In genomic region chr5:140926903-140927573, GRCh38 we compare ENCODE assay signal across 8 cellular contexts. TPM values are rescaled to one million over a fixed set of nuclear protein-coding genes. Genes with fewer than 3 reads are reported as not detected.
DNase-seq lines count a peak whose midpoint lies in the region; ATAC-seq, FAIRE-seq and TF ChIP-seq lines count a peak whose summit lies in the region.

No MANE protein-coding gene starts in this region.

- CTCF ChIA-PET in A549 (lab: Yijun Ruan, JAX), result interaction anchor here (0.6 to 4.3 kb wide), 49 partner anchors 9 to 521 kb away, joined by 3 to 77 read pairs (median 4); partner anchors contain the start of genes PCDHA1, PCDHA11, PCDHA12 and PCDHA13

- 0 out of 3 replicates have a peak, but pooled peaks cover 4% of the 10 kb centered on the region for H3K4me1 ChIP-seq in A549

- DNase-seq in A549 (ENCODE audit: low read depth in 1 of 2, low spot score in 1 of 2) (peak in 1 of 2 experiments; percentile 2), HS-5 (ENCODE audit: low read depth) (peak; percentile 28), ecto neural progenitor cell (ENCODE audit: low spot score) (peak; percentile 60), mucosa of gallbladder (ENCODE audit: low spot score) (peak; percentile 20), erythroblast (lab: John Stamatoyannopoulos, UW) (no peak)
- no peak for DNase-seq in activated effector memory CD4-positive, alpha-beta T cell treated with anti-CD3 and anti-CD28 coated beads, Interleukin-2, amount 50 U/mL, for 16 hours

- no peak for TF ChIP-seq RAD21 in A549 (conservative IDR thresholded peaks at IDR 0.05 in 1 of 2, IDR thresholded peaks at IDR 0.05 in 1 of 2)

- no peak for TF ChIP-seq EP300 in A549 (IDR thresholded peaks at IDR 0.05)

- H3K27ac ChIP-seq in A549, result peak overlapping the region; percentile 54 to 80

- FAIRE-seq in A549 (lab: Jason Lieb, UNC), result no peak

- TF ChIP-seq CTCF in A549 (IDR thresholded peaks at IDR 0.05), result no peak

- ATAC-seq in A549 (no peak), HG02973 (IDR thresholded peaks at IDR 0.05; ENCODE audit: unreplicated experiment) (no peak), GM18505 (IDR thresholded peaks at IDR 0.05; ENCODE audit: unreplicated experiment) (no peak)

- TF ChIP-seq POLR2A in A549 (IDR thresholded peaks at IDR 0.05; ENCODE audit: low read length), result no peak
- TF ChIP-seq POLR2A in erythroblast (IDR thresholded peaks at IDR 0.05; ENCODE audit: low read length), result no peak
- TF ChIP-seq POLR2A in GM18505 (IDR thresholded peaks at IDR 0.05; ENCODE audit: borderline replicate concordance, extremely low read depth, insufficient read depth, insufficient read length), result no peak

- no peaks in the 10 kb centered on the region for H3K9me3 ChIP-seq in A549

- 31% methylated on average over 27 of the region's 55 CpGs for WGBS in A549 (ENCODE audit: missing lambda C conversion rate)

- peak overlapping the region; percentile 77 for H3K4me2 ChIP-seq in A549

- POLR2A ChIA-PET in A549 (lab: Yijun Ruan, JAX), result interaction anchor here (0.6 to 2.1 kb wide), 7 partner anchors 44 to 648 kb away, joined by 3 to 30 read pairs (median 5); partner anchors contain the start of gene PCDHA5

- peak overlapping the region; percentile 53 for H3K4me3 ChIP-seq in A549

TF ChIP-seq in A549, 52 proteins besides CTCF, POLR2A, EP300 and RAD21:
- no peak for TF ChIP-seq RCOR1 (IDR thresholded peaks at IDR 0.05; ENCODE audit: low read depth, low read length)
- TF ChIP-seq, protein P1, sequence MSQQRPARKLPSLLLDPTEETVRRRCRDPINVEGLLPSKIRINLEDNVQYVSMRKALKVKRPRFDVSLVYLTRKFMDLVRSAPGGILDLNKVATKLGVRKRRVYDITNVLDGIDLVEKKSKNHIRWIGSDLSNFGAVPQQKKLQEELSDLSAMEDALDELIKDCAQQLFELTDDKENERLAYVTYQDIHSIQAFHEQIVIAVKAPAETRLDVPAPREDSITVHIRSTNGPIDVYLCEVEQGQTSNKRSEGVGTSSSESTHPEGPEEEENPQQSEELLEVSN (IDR thresholded peaks at IDR 0.05; ENCODE audit: borderline replicate concordance, low read depth), result 0 out of 2 replicates have a peak, but pooled peaks have one; percentile 16
- TF ChIP-seq MAFK (IDR thresholded peaks at IDR 0.05; ENCODE audit: partially characterized antibody), result peak; percentile 11

RNA-seq across cellular contexts. Expression of gene PCDHAC1, which starts 0.9 kb away (rescaled TPM):
- polyA plus RNA-seq in A549 (2011; rRNA removed) (3.3 and 3.5 TPM in 2 replicates), A549 (2017; fragmentation: RNase III; extraction: RNeasy Plus Mini Kit Qiagen cat#74134 plus additional on column Dnase treatment) (0.55 to 0.57 TPM (median 0.57 TPM) in 3 replicates)
- polyA plus RNA-seq in A549 (2012; cell fraction: cytosol; rRNA removed), result 0.40 and 0.49 TPM in 2 replicates
- polyA plus RNA-seq in A549 (2012; cell fraction: nucleus; rRNA removed), result 0.32 and 0.53 TPM in 2 replicates
- 7.1 and 8.1 TPM in 2 replicates for polyA minus RNA-seq in A549 (2011; rRNA and poly(A)+ RNA removed)
- 12.2 TPM for total RNA-seq in mucosa of gallbladder

RNA-seq across cellular contexts. Expression of gene PCDHAC2, which starts 39.2 kb away (rescaled TPM):
- 5.3 and 6.3 TPM in 2 replicates for polyA plus RNA-seq in A549 (2011; rRNA removed)
- 1.8 and 2.6 TPM in 2 replicates for polyA plus RNA-seq in A549 (2012; cell fraction: cytosol; rRNA removed)
- 1.8 and 2.7 TPM in 2 replicates for polyA plus RNA-seq in A549 (2012; cell fraction: nucleus; rRNA removed)
- polyA plus RNA-seq in A549 (2017; fragmentation: RNase III; extraction: RNeasy Plus Mini Kit Qiagen cat#74134 plus additional on column Dnase treatment), result 1.1 to 1.2 TPM (median 1.2 TPM) in 3 replicates
- polyA minus RNA-seq in A549 (2011; rRNA and poly(A)+ RNA removed), result 17.9 and 18.7 TPM in 2 replicates
- total RNA-seq in mucosa of gallbladder, result 33.4 TPM

RNA-seq across cellular contexts. Expression of gene PCDHA13, which starts 45.1 kb away (rescaled TPM):
- polyA plus RNA-seq in A549 (2011; rRNA removed) (0.09 and 0.14 TPM in 2 replicates), A549 (2017; fragmentation: RNase III; extraction: RNeasy Plus Mini Kit Qiagen cat#74134 plus additional on column Dnase treatment) (not detected in 3 replicates)
- polyA plus RNA-seq in A549 (2012; cell fraction: cytosol; rRNA removed), result 0.01 TPM in 1 of 2 replicates, not detected in the other
- polyA plus RNA-seq in A549 (2012; cell fraction: nucleus; rRNA removed), result 0.07 and 0.20 TPM in 2 replicates
- polyA minus RNA-seq in A549 (2011; rRNA and poly(A)+ RNA removed), result 1.6 and 2.3 TPM in 2 replicates
- 6.7 TPM for total RNA-seq in mucosa of gallbladder

RNA-seq across cellular contexts. Expression of gene PCDHA12, which starts 51.9 kb away (rescaled TPM):
- polyA plus RNA-seq in A549 (2011; rRNA removed), result 2.9 and 3.0 TPM in 2 replicates
- 0.90 and 1.0 TPM in 2 replicates for polyA plus RNA-seq in A549 (2012; cell fraction: cytosol; rRNA removed)
- 2.8 and 4.4 TPM in 2 replicates for polyA plus RNA-seq in A549 (2012; cell fraction: nucleus; rRNA removed)
- polyA plus RNA-seq in A549 (2017; fragmentation: RNase III; extraction: RNeasy Plus Mini Kit Qiagen cat#74134 plus additional on column Dnase treatment), result 2.5 TPM in 3 replicates
- 4.8 and 5.2 TPM in 2 replicates for polyA minus RNA-seq in A549 (2011; rRNA and poly(A)+ RNA removed)
- 10.0 TPM for total RNA-seq in mucosa of gallbladder

RNA-seq across cellular contexts. Expression of gene PCDHA11, which starts 58.3 kb away (rescaled TPM):
- polyA plus RNA-seq in A549 (2011; rRNA removed) (0.20 and 0.27 TPM in 2 replicates), A549 (2017; fragmentation: RNase III; extraction: RNeasy Plus Mini Kit Qiagen cat#74134 plus additional on column Dnase treatment) (0.08 to 0.16 TPM (median 0.14 TPM) in 3 replicates)
- polyA plus RNA-seq in A549 (2012; cell fraction: cytosol; rRNA removed), result 0.05 and 0.06 TPM in 2 replicates
- polyA plus RNA-seq in A549 (2012; cell fraction: nucleus; rRNA removed), result 0.09 and 0.17 TPM in 2 replicates
- polyA minus RNA-seq in A549 (2011; rRNA and poly(A)+ RNA removed), result 1.6 and 3.6 TPM in 2 replicates
- 2.9 TPM for total RNA-seq in mucosa of gallbladder

Comparison
In these comparisons a context has a peak if more than half of its experiments do, and no peak if none do; other contexts are left out.
1. DNase-seq: peak in HS-5 (single experiment), ecto neural progenitor cell (single experiment) and mucosa of gallbladder (single experiment); none in erythroblast (0 of 2) and activated effector memory CD4-positive, alpha-beta T cell treated with anti-CD3 and anti-CD28 coated beads, Interleukin-2, amount 50 U/mL, for 16 hours (single experiment).